In the genomic region with DNA sequence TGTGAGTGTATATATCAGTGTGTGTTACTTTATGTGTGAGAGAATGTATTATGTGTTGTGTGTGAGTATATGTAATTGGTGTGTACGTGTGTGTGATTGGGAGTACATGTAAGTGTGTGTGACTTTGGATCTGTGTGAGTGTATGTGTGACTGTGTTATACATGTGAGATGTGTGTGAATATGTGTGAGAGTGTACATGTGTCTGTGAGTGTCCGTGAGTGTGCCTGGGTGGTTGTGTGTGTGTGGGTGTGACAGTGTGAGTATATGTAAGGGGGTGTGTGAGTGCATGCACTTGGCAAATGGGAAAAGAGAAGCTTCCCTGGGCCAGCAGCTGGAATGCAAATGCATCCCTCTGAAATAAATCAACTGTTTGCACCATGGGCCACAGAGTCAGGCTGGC, we compare ENCODE assay signal across 31 cellular contexts.
"Had no signal": no experiment of that assay in that cellular context is flagged by ENCODE, and none has a peak within 500 bp of the region (broad histone marks: within the 10 kb centered on the region; RNA-seq: fewer than 3 reads in every experiment).

No MANE protein-coding gene starts in this region.

- H3K4me3 Mint-ChIP-seq: activated CD4-positive, alpha-beta T cell treated with anti-CD3 and anti-CD28 coated beads for 36 hours; activated CD8-positive, alpha-beta T cell treated with anti-CD3 and anti-CD28 coated beads for 36 hours; activated naive CD8-positive, alpha-beta T cell; activated T-cell treated with anti-CD3 and anti-CD28 coated beads, Interleukin-2, amount 50 U/mL, for 4 hours; activated T-helper 17 cell treated with anti-CD3 and anti-CD28 coated beads, Interleukin-2, amount 50 U/mL, for 72 hours; central memory CD8-positive, alpha-beta T cell; dendritic cell treated with granulocyte-macrophage colony-stimulating factor and Interleukin-4, amounts not matched to agents 40 ng/mL and 50 ng/mL, for 4 days; endodermal cell; T-helper 17 cell; T-helper 2 cell treated with Interferon-gamma antibody and Interleukin-4, amounts not matched to agents 5 μg/mL and 100 μg/mL, for 36 hours had no signal

- FAIRE-seq: astrocyte, bronchial epithelial cell, frontal cortex had no signal

- H3K36me3 ChIP-seq: brain microvascular endothelial cell, WERI-Rb-1 had no signal

- H3K27ac ChIP-seq: brain microvascular endothelial cell, coronary artery, dorsolateral prefrontal cortex, WERI-Rb-1 had no signal

- DNase-seq: activated CD4-positive, alpha-beta T cell treated with anti-CD3 and anti-CD28 coated beads for 36 hours; activated CD4-positive, alpha-beta T cell treated with anti-CD3 and anti-CD28 coated beads, Interleukin-2, amount 50 U/mL, for 1 hour; activated CD4-positive, alpha-beta T cell treated with anti-CD3 and anti-CD28 coated beads, Interleukin-2, amount 50 U/mL, for 48 hours; activated CD4-positive, CD25-positive, alpha-beta regulatory T cell; activated CD4-positive, CD25-positive, alpha-beta regulatory T cell treated with anti-CD3 and anti-CD28 coated beads, Interleukin-2, amount 50 U/mL, for 72 hours; activated CD8-positive, alpha-beta memory T cell treated with anti-CD3 and anti-CD28 coated beads for 24 hours; activated CD8-positive, alpha-beta T cell treated with anti-CD3 and anti-CD28 coated beads for 36 hours; activated effector memory CD4-positive, alpha-beta T cell treated with Interleukin-2 at 50 U/mL for 16 hours; activated gamma-delta T cell treated with Interleukin-2 at 50 U/mL for 16 hours; activated naive CD4-positive, alpha-beta T cell treated with anti-CD3 and anti-CD28 coated beads, Interleukin-2, amount 50 U/mL, for 16 hours; activated naive CD4-positive, alpha-beta T cell treated with Interleukin-2 at 50 U/mL for 16 hours; activated T-cell treated with anti-CD3 and anti-CD28 coated beads, Interleukin-2, amount 50 U/mL, for 4 hours; amniotic stem cell; brain microvascular endothelial cell; dorsolateral prefrontal cortex; effector memory CD4-positive, alpha-beta T cell; endodermal cell; foreskin fibroblast; head of caudate nucleus; T-helper 17 cell; T1000; WERI-Rb-1 had no signal

- H3K4me1 Mint-ChIP-seq: activated CD4-positive, alpha-beta T cell treated with anti-CD3 and anti-CD28 coated beads for 36 hours; activated T-helper 17 cell treated with anti-CD3 and anti-CD28 coated beads, Interleukin-2, amount 50 U/mL, for 72 hours; central memory CD8-positive, alpha-beta T cell; T-helper 17 cell had no signal

- H3K9me3 Mint-ChIP-seq: activated CD8-positive, alpha-beta T cell treated with anti-CD3 and anti-CD28 coated beads for 36 hours; activated T-cell treated with anti-CD3 and anti-CD28 coated beads, Interleukin-2, amount 50 U/mL, for 4 hours; activated T-helper 17 cell treated with anti-CD3 and anti-CD28 coated beads, Interleukin-2, amount 50 U/mL, for 72 hours; central memory CD8-positive, alpha-beta T cell; dendritic cell treated with granulocyte-macrophage colony-stimulating factor and Interleukin-4, amounts not matched to agents 40 ng/mL and 50 ng/mL, for 4 days; T-helper 2 cell treated with Interferon-gamma antibody and Interleukin-4, amounts not matched to agents 5 μg/mL and 100 μg/mL, for 36 hours had no signal

- H3K27ac Mint-ChIP-seq: activated CD4-positive, alpha-beta T cell treated with anti-CD3 and anti-CD28 coated beads for 36 hours; activated CD8-positive, alpha-beta T cell treated with anti-CD3 and anti-CD28 coated beads for 36 hours; activated naive CD8-positive, alpha-beta T cell; activated T-helper 17 cell treated with anti-CD3 and anti-CD28 coated beads, Interleukin-2, amount 50 U/mL, for 72 hours; dendritic cell treated with granulocyte-macrophage colony-stimulating factor and Interleukin-4, amounts not matched to agents 40 ng/mL and 50 ng/mL, for 4 days; endodermal cell; T-helper 17 cell; T-helper 2 cell treated with Interferon-gamma antibody and Interleukin-4, amounts not matched to agents 5 μg/mL and 100 μg/mL, for 36 hours had no signal

- H3K27me3 ChIP-seq: brain microvascular endothelial cell had no signal

- H3K4me3 ChIP-seq: coronary artery, dorsolateral prefrontal cortex had no signal

- H3K36me3 Mint-ChIP-seq: activated naive CD8-positive, alpha-beta T cell had no signal
